In genomic region chrX:15761564-15762191, GRCh38 we compare ENCODE assay signal across 8 cellular contexts. TPM values are rescaled to one million over a fixed set of nuclear protein-coding genes. Genes with fewer than 3 reads are reported as not detected.
DNase-seq lines count a peak whose midpoint lies in the region; ATAC-seq and TF ChIP-seq lines count a peak whose summit lies in the region.

No MANE protein-coding gene starts in this region.

- H3K4me1 Mint-ChIP-seq in activated T-cell treated with anti-CD3 and anti-CD28 coated beads, Interleukin-2, amount 50 U/mL, for 72 hours (ENCODE audit: low read depth) = peaks cover 36% of the 10 kb centered on the region

- intact Hi-C loops in gastrocnemius medialis (cut with DNase I; ENCODE audit: low total_unique reads) = no loop called here

- H3K27ac Mint-ChIP-seq in activated T-cell treated with anti-CD3 and anti-CD28 coated beads, Interleukin-2, amount 50 U/mL, for 72 hours = peak overlapping the region; percentile 88

- H3K27me3 Mint-ChIP-seq in activated T-cell treated with anti-CD3 and anti-CD28 coated beads, Interleukin-2, amount 50 U/mL, for 72 hours (ENCODE audit: low read depth) = no peaks in the 10 kb centered on the region

- no peaks in the 10 kb centered on the region for H3K27me3 ChIP-seq in gastrocnemius medialis

- in situ Hi-C loops in G401 (cut with HindIII; ENCODE audit: low sequenced_read_pairs) = no loop called here
- in situ Hi-C loops in gastrocnemius medialis (cut with MboI; ENCODE audit: low sequenced_read_pairs in 4 of 4) = no loop called here

- TF ChIP-seq CTCF in fibroblast of villous mesenchyme (IDR thresholded peaks at IDR 0.05; ENCODE audit: insufficient read depth, low read depth, low read length) (peak; percentile 79), gastrocnemius medialis (IDR thresholded peaks at IDR 0.05 in 4 of 5, conservative IDR thresholded peaks at IDR 0.05 in 1 of 5) (peak in 3 of 5 experiments; percentile 33 to 62 (median 40))

- TF ChIP-seq POLR2A in gastrocnemius medialis (IDR thresholded peaks at IDR 0.05) = no peak

- H3K4me1 ChIP-seq in gastrocnemius medialis = no peaks in the 10 kb centered on the region

- H3K27ac ChIP-seq in gastrocnemius medialis = no peak overlapping the region

- no peak overlapping the region for H3K4me3 ChIP-seq in fibroblast of villous mesenchyme (ENCODE audit: low read depth, low read length)
- no peak overlapping the region for H3K4me3 ChIP-seq in gastrocnemius medialis

- H3K36me3 ChIP-seq in gastrocnemius medialis = no peaks in the 10 kb centered on the region

- H3K4me3 Mint-ChIP-seq in activated T-cell treated with anti-CD3 and anti-CD28 coated beads, Interleukin-2, amount 50 U/mL, for 72 hours = peak overlapping the region in 1 of 2 donors; percentile 45

- peak; percentile 45 for DNase-seq in AG08396 (ENCODE audit: low spot score)
- DNase-seq in G401 (ENCODE audit: low spot score) = peak; percentile 49
- DNase-seq in M059J (ENCODE audit: low read depth) = peak; percentile 37
- DNase-seq in activated T-cell treated with anti-CD3 and anti-CD28 coated beads, Interleukin-2, amount 50 U/mL, for 72 hours = peak; percentile 35 to 36
- DNase-seq in fibroblast of villous mesenchyme (ENCODE audit: low read depth) = peak; percentile 42
- DNase-seq in gastrocnemius medialis = no peak

- no peaks in the 10 kb centered on the region for H3K9me3 Mint-ChIP-seq in activated T-cell treated with anti-CD3 and anti-CD28 coated beads, Interleukin-2, amount 50 U/mL, for 72 hours

- ATAC-seq in activated T-cell treated with anti-CD3 and anti-CD28 coated beads, Interleukin-2, amount 50 U/mL, for 72 hours (replicated peaks in 1 of 2) = peak; percentile 64 to 67
- ATAC-seq in gastrocnemius medialis (no peak), GM18858 (IDR thresholded peaks at IDR 0.05; ENCODE audit: unreplicated experiment) (no peak), HG03571 (IDR thresholded peaks at IDR 0.05; ENCODE audit: unreplicated experiment) (no peak)

- no peaks in the 10 kb centered on the region for H3K9me3 ChIP-seq in gastrocnemius medialis

- peaks cover 0 to 2% of the 10 kb centered on the region in 2 donors for H3K36me3 Mint-ChIP-seq in activated T-cell treated with anti-CD3 and anti-CD28 coated beads, Interleukin-2, amount 50 U/mL, for 72 hours (ENCODE audit: insufficient read depth in 2 of 2)

RNA-seq across cellular contexts. Expression of gene CA5B, which starts 23.6 kb away (rescaled TPM):
- total RNA-seq in G401 (2014; rRNA removed; shearing (Covaris generic)) = 0.80 and 4.3 TPM in 2 replicates
- 5.2 and 6.8 TPM in 2 replicates for total RNA-seq in M059J (2014; rRNA removed; shearing (Covaris generic))
- total RNA-seq in activated T-cell treated with anti-CD3 and anti-CD28 coated beads, Interleukin-2, amount 50 U/mL, for 72 hours = 10 to 100 TPM; 10.5 to 11.7 TPM
- total RNA-seq in fibroblast of villous mesenchyme = 9.0 and 15.5 TPM in 2 replicates
- 1 to 10 TPM in 3 of 4 donors, under 1 TPM in 1; 0.24 to 3.4 (median 1.8) TPM for total RNA-seq in gastrocnemius medialis

RNA-seq across cellular contexts. Expression of gene ZRSR2, which starts 28.6 kb away (rescaled TPM):
- 0.49 TPM in 1 of 2 replicates, not detected in the other for total RNA-seq in G401 (2014; rRNA removed; shearing (Covaris generic))
- 1.9 and 4.2 TPM in 2 replicates for total RNA-seq in M059J (2014; rRNA removed; shearing (Covaris generic))
- 10 to 100 TPM; 15.3 to 27.2 TPM for total RNA-seq in activated T-cell treated with anti-CD3 and anti-CD28 coated beads, Interleukin-2, amount 50 U/mL, for 72 hours
- total RNA-seq in fibroblast of villous mesenchyme (4.8 and 5.6 TPM in 2 replicates), gastrocnemius medialis (1 to 10 TPM; 3.9 to 8.4 (median 6.9) TPM)

Comparison
In these comparisons a context has a peak if more than half of its experiments do, and no peak if none do; other contexts are left out.
1. DNase-seq: peak in AG08396 (single experiment), G401 (single experiment), M059J (single experiment), activated T-cell treated with anti-CD3 and anti-CD28 coated beads, Interleukin-2, amount 50 U/mL, for 72 hours (2 of 2) and fibroblast of villous mesenchyme (single experiment); none in gastrocnemius medialis (0 of 2).
2. ATAC-seq: peak in activated T-cell treated with anti-CD3 and anti-CD28 coated beads, Interleukin-2, amount 50 U/mL, for 72 hours (2 of 2); none in gastrocnemius medialis (0 of 2), GM18858 (single experiment) and HG03571 (single experiment).